Comparison of ENCODE assay signal across 22 cellular contexts in genomic region chr20:57983082-57983481, GRCh38.
"Had no signal": no experiment of that assay in that cellular context is flagged by ENCODE, and none has a peak within 500 bp of the region (broad histone marks: within the 10 kb centered on the region; RNA-seq: fewer than 3 reads in every experiment).

No MANE protein-coding gene starts in this region.

- H3K9me3 ChIP-seq: SK-N-SH had no signal

- H3K27ac ChIP-seq: KMS-11 had no signal

- H3K4me3 ChIP-seq: K562 had no signal

- FAIRE-seq: K562 had no signal

- H3K9ac ChIP-seq: KMS-11, SK-N-SH had no signal

- H3K27ac Mint-ChIP-seq: IgD-negative memory B cell had no signal

- H3K4me3 Mint-ChIP-seq: IgD-negative memory B cell had no signal

- DNase-seq: Kasumi-1, MM.1S, MV-4-11, NCI-H1048, NCI-H1105 treated with DMSO at 0.1 percent for 48 hours, NCI-H1436, NCI-H187, NCI-H2029, NCI-H2081 treated with DMSO at 0.1 percent for 48 hours, NCI-H2171, NCI-H345, NCI-H446 treated with DMSO at 0.1 percent for 48 hours, NCI-H510A treated with DMSO at 0.1 percent for 48 hours, NCI-H82, Right ventricle myocardium superior, RPMI8226, SIG-M5, SK-N-SH, SW 1271 had no signal

- H3K4me1 Mint-ChIP-seq: IgD-negative memory B cell had no signal

- H3K9me3 Mint-ChIP-seq: IgD-negative memory B cell had no signal

- ATAC-seq: K562 had no signal

- H3K4me2 ChIP-seq: KMS-11, SK-N-SH had no signal
